Comparison of ENCODE assay signal across 12 cellular contexts in genomic region chr15:60121845-60122244, GRCh38.
DNase-seq lines count a peak whose midpoint lies in the region; ATAC-seq lines count a peak whose summit lies in the region.
"Had no signal": no experiment of that assay in that cellular context is flagged by ENCODE, and none has a peak within 500 bp of the region (broad histone marks: within the 10 kb centered on the region; RNA-seq: fewer than 3 reads in every experiment).

No MANE protein-coding gene starts in this region.

- DNase-seq in stimulated activated CD4-positive, alpha-beta T cell treated with anti-CD3 and anti-CD28 coated beads, Interleukin-12 subunit alpha, Interleukin-12 subunit beta, amount 100 ng/mL, for 48 hours (ENCODE audit: low read depth in 2 of 3, low spot score in 1 of 3): peak; percentile 27 to 34 (median 30)
- no peak for DNase-seq in stimulated activated CD4-positive, alpha-beta T cell treated with anti-CD3 and anti-CD28 coated beads, Interleukin-4, amount 100 ng/mL, for 4 hours
- peak; percentile 54 for DNase-seq in activated CD4-positive, alpha-beta memory T cell treated with anti-CD3 and anti-CD28 coated beads, Interleukin-2, amount 10 ng/mL, durations not matched to agents 7 days and 5 days
- DNase-seq in DMS53 (lab: John Stamatoyannopoulos, UW) (no peak), MV-4-11 (lab: John Stamatoyannopoulos, UW) (no peak)
- DNase-seq: GOT3, Kasumi-1, NCI-H1694 treated with DMSO at 0.1 percent for 48 hours, NCI-H526 treated with DMSO at 0.1 percent for 48 hours had no signal

- ATAC-seq in GM21717 (IDR thresholded peaks at IDR 0.05; ENCODE audit: unreplicated experiment) (peak; percentile 53), HG03521 (IDR thresholded peaks at IDR 0.05; ENCODE audit: unreplicated experiment) (no peak)

- no peaks in the 10 kb centered on the region for H3K27me3 Mint-ChIP-seq in activated CD4-positive, alpha-beta memory T cell treated with anti-CD3 and anti-CD28 coated beads, Interleukin-2, amount 10 ng/mL, durations not matched to agents 7 days and 5 days
- peaks cover 5% of the 10 kb centered on the region for H3K27me3 Mint-ChIP-seq in stimulated activated naive CD8-positive, alpha-beta T cell treated with anti-CD3 and anti-CD28 coated beads, Interleukin-15, Interleukin-2, amounts not matched to agents 100 ng/mL and 50 ng/mL, for 24 hours

- H3K27ac Mint-ChIP-seq in activated CD4-positive, alpha-beta memory T cell treated with anti-CD3 and anti-CD28 coated beads, Interleukin-2, amount 10 ng/mL, durations not matched to agents 7 days and 5 days: peak overlapping the region; percentile 32
- H3K27ac Mint-ChIP-seq in stimulated activated naive CD8-positive, alpha-beta T cell treated with anti-CD3 and anti-CD28 coated beads, Interleukin-15, Interleukin-2, amounts not matched to agents 100 ng/mL and 50 ng/mL, for 24 hours: peak overlapping the region; percentile 9

- H3K36me3 Mint-ChIP-seq in activated CD4-positive, alpha-beta memory T cell treated with anti-CD3 and anti-CD28 coated beads, Interleukin-2, amount 10 ng/mL, durations not matched to agents 7 days and 5 days (ENCODE audit: low read depth): peaks cover 2% of the 10 kb centered on the region
- no peaks in the 10 kb centered on the region for H3K36me3 Mint-ChIP-seq in stimulated activated naive CD8-positive, alpha-beta T cell treated with anti-CD3 and anti-CD28 coated beads, Interleukin-15, Interleukin-2, amounts not matched to agents 100 ng/mL and 50 ng/mL, for 24 hours (ENCODE audit: low read depth)

- CTCF ChIA-PET in activated CD4-positive, alpha-beta memory T cell treated with anti-CD3 and anti-CD28 coated beads, Interleukin-2, amount 10 ng/mL, durations not matched to agents 7 days and 5 days (lab: Charles Lee): no interaction called here

- POLR2A ChIA-PET in activated CD4-positive, alpha-beta memory T cell treated with anti-CD3 and anti-CD28 coated beads, Interleukin-2, amount 10 ng/mL, durations not matched to agents 7 days and 5 days (lab: Charles Lee): interaction anchor here (0.6 to 1.0 kb wide), 3 partner anchors 17 to 313 kb away, joined by 3 to 4 read pairs (median 3); partner anchors contain the start of gene FOXB1

- H3K4me1 Mint-ChIP-seq in activated CD4-positive, alpha-beta memory T cell treated with anti-CD3 and anti-CD28 coated beads, Interleukin-2, amount 10 ng/mL, durations not matched to agents 7 days and 5 days: peaks cover 64% of the 10 kb centered on the region
- H3K4me1 Mint-ChIP-seq in stimulated activated naive CD8-positive, alpha-beta T cell treated with anti-CD3 and anti-CD28 coated beads, Interleukin-15, Interleukin-2, amounts not matched to agents 100 ng/mL and 50 ng/mL, for 24 hours (ENCODE audit: low read depth): peaks cover 19% of the 10 kb centered on the region

- no peak overlapping the region for H3K4me3 Mint-ChIP-seq in activated CD4-positive, alpha-beta memory T cell treated with anti-CD3 and anti-CD28 coated beads, Interleukin-2, amount 10 ng/mL, durations not matched to agents 7 days and 5 days
- H3K4me3 Mint-ChIP-seq in stimulated activated naive CD8-positive, alpha-beta T cell treated with anti-CD3 and anti-CD28 coated beads, Interleukin-15, Interleukin-2, amounts not matched to agents 100 ng/mL and 50 ng/mL, for 24 hours: no peak overlapping the region

- no peaks in the 10 kb centered on the region for H3K9me3 Mint-ChIP-seq in activated CD4-positive, alpha-beta memory T cell treated with anti-CD3 and anti-CD28 coated beads, Interleukin-2, amount 10 ng/mL, durations not matched to agents 7 days and 5 days
- no peaks in the 10 kb centered on the region for H3K9me3 Mint-ChIP-seq in stimulated activated naive CD8-positive, alpha-beta T cell treated with anti-CD3 and anti-CD28 coated beads, Interleukin-15, Interleukin-2, amounts not matched to agents 100 ng/mL and 50 ng/mL, for 24 hours

Comparison
In these comparisons a context has a peak if more than half of its experiments do, and no peak if none do; other contexts are left out.
1. DNase-seq: peak in stimulated activated CD4-positive, alpha-beta T cell treated with anti-CD3 and anti-CD28 coated beads, Interleukin-12 subunit alpha, Interleukin-12 subunit beta, amount 100 ng/mL, for 48 hours (3 of 3) and activated CD4-positive, alpha-beta memory T cell treated with anti-CD3 and anti-CD28 coated beads, Interleukin-2, amount 10 ng/mL, durations not matched to agents 7 days and 5 days (single experiment); none in stimulated activated CD4-positive, alpha-beta T cell treated with anti-CD3 and anti-CD28 coated beads, Interleukin-4, amount 100 ng/mL, for 4 hours (0 of 2), DMS53 (single experiment) and MV-4-11 (single experiment).